Comparison of ENCODE assay signal across 1 cellular context in the genomic region with DNA sequence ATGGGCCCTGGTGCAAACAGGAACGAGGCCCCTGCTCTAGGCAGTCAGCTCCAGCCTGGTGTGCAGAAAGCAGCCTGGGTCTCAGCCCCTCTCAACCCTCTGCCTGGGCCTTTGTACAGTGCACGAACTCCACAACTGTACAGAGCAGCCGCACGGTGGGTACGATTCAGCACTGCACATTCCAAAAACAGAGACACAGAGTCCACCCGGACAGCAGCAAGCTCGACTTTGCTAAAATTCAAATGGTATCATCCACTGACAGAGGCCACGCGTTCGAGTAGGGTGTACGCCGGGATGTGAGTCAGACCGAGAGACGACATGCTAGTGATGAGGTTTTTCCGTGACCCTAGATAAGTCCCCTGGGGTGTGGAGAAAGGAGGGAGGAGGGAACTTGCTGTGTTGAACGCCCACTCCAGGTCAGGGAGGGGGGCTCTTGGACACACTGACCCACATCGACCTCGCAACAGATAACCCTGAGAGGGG.
TF ChIP-seq lines count a peak whose summit lies in the region.

No MANE protein-coding gene starts in this region.

TF ChIP-seq in GM12878, 131 proteins besides CTCF, POLR2A, EP300 and RAD21 (continued from another document):
- TF ChIP-seq, protein P1, sequence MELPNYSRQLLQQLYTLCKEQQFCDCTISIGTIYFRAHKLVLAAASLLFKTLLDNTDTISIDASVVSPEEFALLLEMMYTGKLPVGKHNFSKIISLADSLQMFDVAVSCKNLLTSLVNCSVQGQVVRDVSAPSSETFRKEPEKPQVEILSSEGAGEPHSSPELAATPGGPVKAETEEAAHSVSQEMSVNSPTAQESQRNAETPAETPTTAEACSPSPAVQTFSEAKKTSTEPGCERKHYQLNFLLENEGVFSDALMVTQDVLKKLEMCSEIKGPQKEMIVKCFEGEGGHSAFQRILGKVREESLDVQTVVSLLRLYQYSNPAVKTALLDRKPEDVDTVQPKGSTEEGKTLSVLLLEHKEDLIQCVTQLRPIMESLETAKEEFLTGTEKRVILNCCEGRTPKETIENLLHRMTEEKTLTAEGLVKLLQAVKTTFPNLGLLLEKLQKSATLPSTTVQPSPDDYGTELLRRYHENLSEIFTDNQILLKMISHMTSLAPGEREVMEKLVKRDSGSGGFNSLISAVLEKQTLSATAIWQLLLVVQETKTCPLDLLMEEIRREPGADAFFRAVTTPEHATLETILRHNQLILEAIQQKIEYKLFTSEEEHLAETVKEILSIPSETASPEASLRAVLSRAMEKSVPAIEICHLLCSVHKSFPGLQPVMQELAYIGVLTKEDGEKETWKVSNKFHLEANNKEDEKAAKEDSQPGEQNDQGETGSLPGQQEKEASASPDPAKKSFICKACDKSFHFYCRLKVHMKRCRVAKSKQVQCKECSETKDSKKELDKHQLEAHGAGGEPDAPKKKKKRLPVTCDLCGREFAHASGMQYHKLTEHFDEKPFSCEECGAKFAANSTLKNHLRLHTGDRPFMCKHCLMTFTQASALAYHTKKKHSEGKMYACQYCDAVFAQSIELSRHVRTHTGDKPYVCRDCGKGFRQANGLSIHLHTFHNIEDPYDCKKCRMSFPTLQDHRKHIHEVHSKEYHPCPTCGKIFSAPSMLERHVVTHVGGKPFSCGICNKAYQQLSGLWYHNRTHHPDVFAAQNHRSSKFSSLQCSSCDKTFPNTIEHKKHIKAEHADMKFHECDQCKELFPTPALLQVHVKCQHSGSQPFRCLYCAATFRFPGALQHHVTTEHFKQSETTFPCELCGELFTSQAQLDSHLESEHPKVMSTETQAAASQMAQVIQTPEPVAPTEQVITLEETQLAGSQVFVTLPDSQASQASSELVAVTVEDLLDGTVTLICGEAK (IDR thresholded peaks at IDR 0.05; ENCODE audit: borderline replicate concordance), result no peak
- TF ChIP-seq, protein P2, sequence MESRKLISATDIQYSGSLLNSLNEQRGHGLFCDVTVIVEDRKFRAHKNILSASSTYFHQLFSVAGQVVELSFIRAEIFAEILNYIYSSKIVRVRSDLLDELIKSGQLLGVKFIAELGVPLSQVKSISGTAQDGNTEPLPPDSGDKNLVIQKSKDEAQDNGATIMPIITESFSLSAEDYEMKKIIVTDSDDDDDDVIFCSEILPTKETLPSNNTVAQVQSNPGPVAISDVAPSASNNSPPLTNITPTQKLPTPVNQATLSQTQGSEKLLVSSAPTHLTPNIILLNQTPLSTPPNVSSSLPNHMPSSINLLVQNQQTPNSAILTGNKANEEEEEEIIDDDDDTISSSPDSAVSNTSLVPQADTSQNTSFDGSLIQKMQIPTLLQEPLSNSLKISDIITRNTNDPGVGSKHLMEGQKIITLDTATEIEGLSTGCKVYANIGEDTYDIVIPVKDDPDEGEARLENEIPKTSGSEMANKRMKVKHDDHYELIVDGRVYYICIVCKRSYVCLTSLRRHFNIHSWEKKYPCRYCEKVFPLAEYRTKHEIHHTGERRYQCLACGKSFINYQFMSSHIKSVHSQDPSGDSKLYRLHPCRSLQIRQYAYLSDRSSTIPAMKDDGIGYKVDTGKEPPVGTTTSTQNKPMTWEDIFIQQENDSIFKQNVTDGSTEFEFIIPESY (IDR thresholded peaks at IDR 0.05), result no peak
- TF ChIP-seq FOS (IDR thresholded peaks at IDR 0.05; ENCODE audit: borderline replicate concordance, extremely low read depth, insufficient read length) (no peak), EZH2 (IDR thresholded peaks at IDR 0.05; ENCODE audit: borderline replicate concordance, control insufficient read depth, low read depth, low read length) (no peak), MLLT1 (IDR thresholded peaks at IDR 0.05) (no peak), PAX5 (IDR thresholded peaks at IDR 0.05; ENCODE audit: borderline replicate concordance, low read depth, low read length) (no peak), CHD2 (IDR thresholded peaks at IDR 0.05; ENCODE audit: borderline replicate concordance, low read depth, low read length) (no peak), BCLAF1 (IDR thresholded peaks at IDR 0.05) (no peak), SMAD5 (IDR thresholded peaks at IDR 0.05; ENCODE audit: low read depth) (no peak), USF2 (IDR thresholded peaks at IDR 0.05; ENCODE audit: borderline replicate concordance, low read depth, low read length) (no peak), ZNF207 (IDR thresholded peaks at IDR 0.05; ENCODE audit: borderline replicate concordance) (no peak)
